In the genomic region with DNA sequence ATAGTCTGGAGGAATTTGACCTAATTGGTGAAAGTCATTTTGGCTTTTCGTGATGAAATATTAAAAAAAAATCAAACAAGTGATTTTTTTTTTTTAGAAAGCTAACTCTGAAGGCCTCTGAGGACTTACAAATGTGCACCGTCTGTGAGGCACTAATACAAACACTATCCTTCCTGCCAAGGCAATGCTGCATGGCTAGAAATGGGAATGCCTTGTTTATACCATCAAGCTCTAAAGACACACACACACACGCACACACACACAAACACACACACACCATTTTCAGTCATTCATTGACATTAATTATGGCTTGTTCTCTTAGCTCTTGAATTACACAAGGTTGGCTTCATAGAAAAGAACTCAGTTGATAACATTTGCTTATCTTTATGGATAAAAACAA, we compare ENCODE assay signal across 20 cellular contexts.
"Had no signal": no experiment of that assay in that cellular context is flagged by ENCODE, and none has a peak within 500 bp of the region (broad histone marks: within the 10 kb centered on the region; RNA-seq: fewer than 3 reads in every experiment).

No MANE protein-coding gene starts in this region.

- H3K4me1 ChIP-seq: colonic mucosa, right lobe of liver, suprapubic skin had no signal

- H3K4me1 Mint-ChIP-seq: activated naive CD8-positive, alpha-beta T cell treated with anti-CD3 and anti-CD28 coated beads for 36 hours; natural killer cell had no signal

- H3K27ac Mint-ChIP-seq: activated CD4-positive, alpha-beta memory T cell treated with anti-CD3 and anti-CD28 coated beads for 36 hours; activated naive CD8-positive, alpha-beta T cell treated with anti-CD3 and anti-CD28 coated beads for 36 hours; natural killer cell; progenitor cell of endocrine pancreas; type B pancreatic cell had no signal

- ATAC-seq: activated T-cell treated with anti-CD3 and anti-CD28 coated beads, Interleukin-2, amount 50 U/mL, for 4 hours; left cardiac atrium; mucosa of descending colon; natural killer cell; right lobe of liver; stimulated activated naive CD8-positive, alpha-beta T cell treated with anti-CD3 and anti-CD28 coated beads, Interleukin-15, Interleukin-2, amounts not matched to agents 100 U/mL and 50 U/mL, for 24 hours had no signal

- H3K36me3 Mint-ChIP-seq: activated CD4-positive, alpha-beta memory T cell treated with anti-CD3 and anti-CD28 coated beads for 36 hours; activated naive CD8-positive, alpha-beta T cell treated with anti-CD3 and anti-CD28 coated beads for 36 hours; natural killer cell; type B pancreatic cell had no signal

- H3K9me3 ChIP-seq: colonic mucosa, mucosa of descending colon, right lobe of liver, suprapubic skin had no signal

- H3K4me3 Mint-ChIP-seq: activated CD4-positive, alpha-beta memory T cell treated with anti-CD3 and anti-CD28 coated beads for 36 hours; activated naive CD8-positive, alpha-beta T cell treated with anti-CD3 and anti-CD28 coated beads for 36 hours; activated T-cell treated with anti-CD3 and anti-CD28 coated beads, Interleukin-2, amount 50 U/mL, for 4 hours; natural killer cell; type B pancreatic cell had no signal

- DNase-seq: activated CD4-positive, alpha-beta memory T cell treated with anti-CD3 and anti-CD28 coated beads for 36 hours; activated CD4-positive, CD25-positive, alpha-beta regulatory T cell treated with anti-CD3 and anti-CD28 coated beads, Interleukin-2, amount 50 U/mL, for 72 hours; activated gamma-delta T cell treated with Interleukin-2 at 50 U/mL for 16 hours; activated naive CD8-positive, alpha-beta T cell treated with anti-CD3 and anti-CD28 coated beads for 36 hours; activated T-cell treated with anti-CD3 and anti-CD28 coated beads, Interleukin-2, amount 50 U/mL, for 4 hours; aorta; colonic mucosa; effector CD8-positive, alpha-beta T cell; glutamatergic neuron; left cardiac atrium; natural killer cell; nucleus accumbens; right lobe of liver; stimulated activated CD4-positive, alpha-beta T cell treated with anti-CD3 and anti-CD28 coated beads, Interleukin-12 subunit alpha, Interleukin-12 subunit beta, amount 100 ng/mL, for 4 hours; stimulated activated naive CD8-positive, alpha-beta T cell treated with anti-CD3 and anti-CD28 coated beads, Interleukin-15, Interleukin-2, amounts not matched to agents 100 U/mL and 50 U/mL, for 24 hours had no signal

- H3K27me3 Mint-ChIP-seq: activated CD4-positive, alpha-beta memory T cell treated with anti-CD3 and anti-CD28 coated beads for 36 hours; activated naive CD8-positive, alpha-beta T cell treated with anti-CD3 and anti-CD28 coated beads for 36 hours; progenitor cell of endocrine pancreas had no signal

- H3K4me3 ChIP-seq: cardiac muscle cell, colonic mucosa, mucosa of descending colon, right lobe of liver, suprapubic skin had no signal

- H3K9me3 Mint-ChIP-seq: activated CD4-positive, alpha-beta memory T cell treated with anti-CD3 and anti-CD28 coated beads for 36 hours; activated T-cell treated with anti-CD3 and anti-CD28 coated beads, Interleukin-2, amount 50 U/mL, for 4 hours had no signal

- H3K27ac ChIP-seq: cardiac muscle cell, colonic mucosa, right lobe of liver, suprapubic skin had no signal
